ENCODE assay signal across 8 cellular contexts in the genomic region with DNA sequence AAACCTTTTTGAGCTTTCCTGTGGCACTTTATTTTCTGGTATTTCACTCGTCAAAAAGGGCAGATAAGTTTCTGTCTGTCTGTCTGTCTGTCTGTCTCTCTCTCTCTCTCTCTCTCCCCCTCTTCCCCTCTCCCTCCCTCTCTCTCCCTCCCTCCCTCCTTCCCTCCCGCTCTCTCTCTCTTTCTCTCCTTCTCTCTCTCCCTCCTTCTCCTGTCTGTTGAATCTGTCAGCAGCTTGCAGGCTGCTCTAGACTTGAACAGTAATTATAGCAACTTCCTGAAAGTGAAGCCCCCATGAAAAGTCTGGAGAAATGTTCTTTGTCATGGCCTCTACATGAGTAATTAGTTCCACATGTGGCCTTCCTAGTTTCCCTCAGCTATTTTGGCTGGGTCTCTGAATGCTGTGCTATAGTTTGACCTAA.
DNase-seq lines count a peak whose midpoint lies in the region; ATAC-seq and TF ChIP-seq lines count a peak whose summit lies in the region.

No MANE protein-coding gene starts in this region.

- H3K36me3 ChIP-seq in ovary (no peaks in the 10 kb centered on the region), MM.1S (replicated peaks; ENCODE audit: insufficient read depth, low read length) (no peaks in the 10 kb centered on the region)

- ATAC-seq in GM21529 (IDR thresholded peaks at IDR 0.05; ENCODE audit: unreplicated experiment): no peak

- no peaks in the 10 kb centered on the region for H3K9me2 ChIP-seq in MM.1S (replicated peaks; ENCODE audit: insufficient read depth, low read length)

- intact Hi-C loops in ovary (cut with DNase I): loop anchor here in 2 of 4 donors (5.0 to 10.0 kb wide), 2 partner anchors 37 to 210 kb away; no protein-coding TSS in a partner anchor

- TF ChIP-seq EP300 in ovary (IDR thresholded peaks at IDR 0.05): no peak

- no peak for TF ChIP-seq POLR2A in ovary (IDR thresholded peaks at IDR 0.05)

- no peak overlapping the region for H3K4me2 ChIP-seq in MM.1S (ENCODE audit: low read depth, low read length)

- no peaks in the 10 kb centered on the region for H3K4me1 ChIP-seq in ovary (ENCODE audit: insufficient read depth)
- H3K4me1 ChIP-seq in MM.1S (ENCODE audit: low read length): no peaks in the 10 kb centered on the region

- H2AFZ ChIP-seq in MM.1S (ENCODE audit: low read length): no peak overlapping the region

- TF ChIP-seq CTCF in ovary (IDR thresholded peaks at IDR 0.05) (no peak), MM.1S (IDR thresholded peaks at IDR 0.05; ENCODE audit: low read length) (no peak)

- H3K27ac ChIP-seq in ovary: peak overlapping the region; percentile 54 to 89
- H3K27ac ChIP-seq in MM.1S (ENCODE audit: low read length): no peak overlapping the region

- peak; percentile 24 for DNase-seq in AG08395 (ENCODE audit: low spot score)
- peak; percentile 38 for DNase-seq in SK-N-DZ (ENCODE audit: low spot score)
- DNase-seq in fibroblast of the conjunctiva (ENCODE audit: low read depth): peak; percentile 74
- peak in 2 of 5 donors; percentile 32 to 35 for DNase-seq in ovary
- no peak for DNase-seq in MM.1S
- DNase-seq in NCI-H2196 (lab: John Stamatoyannopoulos, UW; ENCODE audit: unreplicated experiment): no peak
- DNase-seq in stimulated activated CD4-positive, alpha-beta T cell treated with anti-CD3 and anti-CD28 coated beads, Interleukin-15, amount 100 ng/mL, for 24 hours: no peak

- H3K9ac ChIP-seq in MM.1S (ENCODE audit: low read length): no peak overlapping the region

- H3K79me2 ChIP-seq in MM.1S (ENCODE audit: low read length): no peaks in the 10 kb centered on the region

- H3K9me3 ChIP-seq in ovary (no peaks in the 10 kb centered on the region), MM.1S (replicated peaks; ENCODE audit: insufficient read depth, low read length) (no peaks in the 10 kb centered on the region)

- H3F3A ChIP-seq in MM.1S (ENCODE audit: insufficient read depth, low read length): no peaks in the 10 kb centered on the region

- 1 to 6% (median 2%) methylated on average over 2 of the region's 2 CpGs for WGBS in ovary, 3 donors

- H3K27me3 ChIP-seq in ovary (no peaks in the 10 kb centered on the region), MM.1S (replicated peaks; ENCODE audit: insufficient read depth, low read length) (no peaks in the 10 kb centered on the region)

- peak overlapping the region; percentile 38 for H3K4me3 ChIP-seq in ovary
- H3K4me3 ChIP-seq in MM.1S (ENCODE audit: low read length): no peak overlapping the region

- no peaks in the 10 kb centered on the region for H4K20me1 ChIP-seq in MM.1S (ENCODE audit: insufficient read depth, low read length)

Comparison
In these comparisons a context has a peak if more than half of its experiments do, and no peak if none do; other contexts are left out.
1. DNase-seq: peak in AG08395 (single experiment), SK-N-DZ (single experiment) and fibroblast of the conjunctiva (single experiment); none in MM.1S (single experiment), NCI-H2196 (single experiment) and stimulated activated CD4-positive, alpha-beta T cell treated with anti-CD3 and anti-CD28 coated beads, Interleukin-15, amount 100 ng/mL, for 24 hours (single experiment).